18 cellular contexts compared by ENCODE assay signal in genomic region chr2:161710131-161710915, GRCh38.
DNase-seq lines count a peak whose midpoint lies in the region; ATAC-seq and TF ChIP-seq lines count a peak whose summit lies in the region.
"Had no signal": no experiment of that assay in that cellular context is flagged by ENCODE, and none has a peak within 500 bp of the region (broad histone marks: within the 10 kb centered on the region; RNA-seq: fewer than 3 reads in every experiment).

No MANE protein-coding gene starts in this region.

- no peak overlapping the region for H3K4me3 ChIP-seq in DND-41 (ENCODE audit: low read depth in 1 of 2, low read length in 2 of 2)
- H3K4me3 ChIP-seq: ascending aorta, left lung had no signal

- ATAC-seq in DND-41 (ENCODE audit: insufficient read depth, low read depth) = no peak
- ATAC-seq in left colon = peak; percentile 93
- ATAC-seq in HG03139 (IDR thresholded peaks at IDR 0.05; ENCODE audit: unreplicated experiment) = no peak
- ATAC-seq: left lung had no signal

- peak overlapping the region; percentile 52; the same call in 1 of the 2 replicates for H3K4me2 ChIP-seq in DND-41 (ENCODE audit: insufficient read depth, low read length)

- no peaks in the 10 kb centered on the region for H3K9me3 ChIP-seq in DND-41 (ENCODE audit: insufficient read depth, low read length, severe bottlenecking)
- H3K9me3 ChIP-seq: ascending aorta, BE2C, left lung had no signal

- H3K4me1 ChIP-seq in DND-41 (ENCODE audit: insufficient read depth, low read length) = peaks cover 15% of the 10 kb centered on the region; the same call in 1 of the 2 replicates
- H3K4me1 ChIP-seq: ascending aorta, BE2C, left lung had no signal

- H3K9ac ChIP-seq in DND-41 (ENCODE audit: low read depth, low read length) = peak overlapping the region; percentile 34; the same call in 1 of the 2 replicates

- no peaks in the 10 kb centered on the region for H3K79me2 ChIP-seq in DND-41 (ENCODE audit: insufficient read depth, low read length)

- no peak for TF ChIP-seq CTCF in DND-41 (IDR thresholded peaks at IDR 0.05; ENCODE audit: borderline replicate concordance, extremely low read depth, low read length, poor library complexity, severe bottlenecking)

- H3K36me3 ChIP-seq in DND-41 (ENCODE audit: insufficient read depth, low read length) = no peaks in the 10 kb centered on the region
- H3K36me3 ChIP-seq: ascending aorta, BE2C, left lung had no signal

- no peaks in the 10 kb centered on the region for H4K20me1 ChIP-seq in DND-41 (ENCODE audit: insufficient read depth, low read length)

- intact Hi-C loops in left colon (cut with DNase I, micrococcal nuclease) = no loop called here

- DNase-seq in DND-41 = no peak
- peak; percentile 13 for DNase-seq in M059J (ENCODE audit: low read depth)
- DNase-seq in astrocyte of the hippocampus (ENCODE audit: low read depth, low spot score) = peak; percentile 55
- no peak for DNase-seq in left colon
- no peak for DNase-seq in GM19238 (ENCODE audit: insufficient read length, low spot score)
- DNase-seq in DMS53 treated with DMSO at 0.1 percent for 48 hours (lab: John Stamatoyannopoulos, UW; ENCODE audit: unreplicated experiment) = no peak
- no peak for DNase-seq in kidney glomerular epithelial cell (lab: John Stamatoyannopoulos, UW)
- DNase-seq: activated CD4-positive, CD25-positive, alpha-beta regulatory T cell; activated gamma-delta T cell; BE2C; hypothalamus; left lung; NCI-H1930; NCI-H526; stimulated activated CD4-positive, alpha-beta T cell treated with anti-CD3 and anti-CD28 coated beads, Interleukin-15, amount 100 ng/mL, for 24 hours had no signal

- H2AFZ ChIP-seq in DND-41 (ENCODE audit: low read depth, low read length) = no peak overlapping the region

- no peaks in the 10 kb centered on the region for H3K27me3 ChIP-seq in DND-41 (ENCODE audit: insufficient read depth, low read length, poor library complexity)
- H3K27me3 ChIP-seq: ascending aorta, BE2C, left lung had no signal

- H3K27ac ChIP-seq in DND-41 (ENCODE audit: low read length) = no peak overlapping the region
- H3K27ac ChIP-seq: ascending aorta, left lung, RWPE1 had no signal

Comparison
In these comparisons a context has a peak if more than half of its experiments do, and no peak if none do; other contexts are left out.
1. DNase-seq: peak in M059J (single experiment) and astrocyte of the hippocampus (single experiment); none in DND-41 (single experiment), left colon (0 of 2), GM19238 (single experiment), DMS53 treated with DMSO at 0.1 percent for 48 hours (single experiment) and kidney glomerular epithelial cell (single experiment).